ENCODE assay signal across 8 cellular contexts in the genomic region with DNA sequence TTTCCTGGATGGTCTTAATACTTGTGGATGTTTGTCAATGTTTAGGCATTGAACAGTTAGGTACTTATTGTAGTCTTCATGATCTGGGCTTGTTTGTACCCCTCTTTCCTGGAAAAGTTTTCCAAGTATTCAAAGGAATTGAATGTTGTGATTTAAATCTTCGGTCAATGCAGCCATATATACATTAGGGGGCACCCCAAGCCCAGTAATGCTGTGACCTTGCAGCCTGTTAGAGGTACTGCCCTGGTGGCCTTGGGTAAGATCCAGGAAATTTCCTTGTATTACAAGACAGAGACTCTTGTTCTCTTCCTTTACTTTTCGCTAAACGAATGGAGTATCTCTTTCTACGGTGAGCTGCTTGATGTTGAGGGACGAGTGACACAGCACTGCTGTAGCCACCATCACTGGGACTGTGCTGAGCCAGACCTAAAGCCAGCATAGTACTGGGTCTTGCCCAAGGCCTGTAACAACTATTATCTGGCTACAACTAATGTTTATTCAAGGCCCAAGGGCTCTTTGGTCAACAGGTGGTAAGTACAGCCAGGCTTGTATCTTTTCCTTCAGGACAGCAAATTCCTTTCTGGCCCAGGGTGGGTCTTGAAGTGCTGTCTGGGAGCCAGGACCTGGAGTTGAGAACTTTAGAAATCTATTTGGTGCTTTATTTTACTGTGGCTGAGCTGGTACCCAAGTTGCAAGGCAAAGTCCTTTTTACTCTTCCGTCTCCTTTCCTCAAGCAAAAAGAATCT.
A peak's percentile ranks its signal among the peaks of the same experiment; 100 is the strongest.
DNase-seq lines count a peak whose midpoint lies in the region; ATAC-seq, FAIRE-seq and TF ChIP-seq lines count a peak whose summit lies in the region.

No MANE protein-coding gene starts in this region.

- TF ChIP-seq POLR2A in uterus (IDR thresholded peaks at IDR 0.05): no peak

- H3K27me3 ChIP-seq in Caco-2 (replicated peaks; ENCODE audit: control insufficient read depth, insufficient read depth, low read length): no peaks in the 10 kb centered on the region
- no peaks in the 10 kb centered on the region for H3K27me3 ChIP-seq in uterus

- TF ChIP-seq CTCF in Caco-2 (IDR thresholded peaks at IDR 0.05; ENCODE audit: insufficient read depth in 1 of 2, low read depth in 1 of 2, low read length in 1 of 2, severe bottlenecking in 1 of 2, unreplicated experiment in 1 of 2) (peak; percentile 16 to 46), epithelial cell of proximal tubule (conservative IDR thresholded peaks at IDR 0.05; ENCODE audit: low read depth, low read length) (peak; percentile 13), uterus (IDR thresholded peaks at IDR 0.05) (no peak)

- H3K4me1 Mint-ChIP-seq in Caco-2 (ENCODE audit: low read depth, unreplicated experiment): no peaks in the 10 kb centered on the region
- H3K4me1 Mint-ChIP-seq in activated T-cell treated with anti-CD3 and anti-CD28 coated beads, Interleukin-2, amount 50 U/mL, for 72 hours (ENCODE audit: low read depth): no peaks in the 10 kb centered on the region

- FAIRE-seq in HTR-8/SVneo (lab: Jason Lieb, UNC): no peak

- H3K36me3 ChIP-seq in Caco-2 (ENCODE audit: control insufficient read depth, insufficient read depth, low read length): no peaks in the 10 kb centered on the region
- H3K36me3 ChIP-seq in uterus: no peaks in the 10 kb centered on the region

- DNase-seq in Caco-2 (peak; percentile 32 to 41), epithelial cell of proximal tubule (ENCODE audit: low read depth) (no peak), uterus (no peak), HTR-8/SVneo (ENCODE audit: insufficient read length, low spot score) (no peak)
- DNase-seq in activated T-cell treated with anti-CD3 and anti-CD28 coated beads, Interleukin-2, amount 50 U/mL, for 72 hours: no peak
- no peak for DNase-seq in NK-92 treated with Interleukin-12 subunit alpha and Interleukin-12 subunit beta, amount 100 ng/mL, for 24 hours (lab: John Stamatoyannopoulos, UW)

- no TSS peak for BruUV-seq in Caco-2 (replicated peaks; lab: Mats Ljungman, UMichigan)

- peaks cover 7% of the 10 kb centered on the region for H3K27me3 Mint-ChIP-seq in Caco-2 (ENCODE audit: insufficient read depth, unreplicated experiment)
- H3K27me3 Mint-ChIP-seq in activated T-cell treated with anti-CD3 and anti-CD28 coated beads, Interleukin-2, amount 50 U/mL, for 72 hours (ENCODE audit: low read depth): no peaks in the 10 kb centered on the region

- H3K4me3 Mint-ChIP-seq in Caco-2 (ENCODE audit: unreplicated experiment): no peak overlapping the region
- no peak overlapping the region for H3K4me3 Mint-ChIP-seq in activated T-cell treated with anti-CD3 and anti-CD28 coated beads, Interleukin-2, amount 50 U/mL, for 72 hours

- H3K27ac Mint-ChIP-seq in Caco-2 (ENCODE audit: unreplicated experiment): no peak overlapping the region
- no peak overlapping the region for H3K27ac Mint-ChIP-seq in activated T-cell treated with anti-CD3 and anti-CD28 coated beads, Interleukin-2, amount 50 U/mL, for 72 hours

- no peaks in the 10 kb centered on the region for H3K9me3 Mint-ChIP-seq in Caco-2 (ENCODE audit: unreplicated experiment)
- H3K9me3 Mint-ChIP-seq in activated T-cell treated with anti-CD3 and anti-CD28 coated beads, Interleukin-2, amount 50 U/mL, for 72 hours: peaks cover 1 to 3% of the 10 kb centered on the region in 2 donors

- H3K27ac ChIP-seq in uterus: no peak overlapping the region

- H3K4me3 ChIP-seq in Caco-2 (ENCODE audit: low read depth, low read length): no peak overlapping the region
- H3K4me3 ChIP-seq in epithelial cell of proximal tubule (ENCODE audit: low read depth, low read length): no peak overlapping the region
- no peak overlapping the region for H3K4me3 ChIP-seq in uterus

- no peaks in the 10 kb centered on the region for H3K9me3 ChIP-seq in Caco-2
- no peaks in the 10 kb centered on the region for H3K9me3 ChIP-seq in uterus

- intact Hi-C loops in Caco-2 (cut with micrococcal nuclease; ENCODE audit: unreplicated experiment): loop anchor here (1.0 kb wide), 2 partner anchors 54 to 78 kb away; no protein-coding TSS in a partner anchor
- intact Hi-C loops in uterus (cut with DNase I; ENCODE audit: low total_unique reads): no loop called here

- CTCF ChIA-PET in Caco-2 (lab: Charles Lee): no interaction called here

- H3K4me1 ChIP-seq in Caco-2 (no peaks in the 10 kb centered on the region), uterus (no peaks in the 10 kb centered on the region)

- H3K36me3 Mint-ChIP-seq in Caco-2 (ENCODE audit: insufficient read depth, unreplicated experiment): no peaks in the 10 kb centered on the region
- no peaks in the 10 kb centered on the region for H3K36me3 Mint-ChIP-seq in activated T-cell treated with anti-CD3 and anti-CD28 coated beads, Interleukin-2, amount 50 U/mL, for 72 hours (ENCODE audit: insufficient read depth in 2 of 2)

- peak; percentile 88 for ATAC-seq in GM21360 (IDR thresholded peaks at IDR 0.05; ENCODE audit: unreplicated experiment)
- ATAC-seq in HG03520 (IDR thresholded peaks at IDR 0.05; ENCODE audit: unreplicated experiment): peak; percentile 83
- no peak for ATAC-seq in activated T-cell treated with anti-CD3 and anti-CD28 coated beads, Interleukin-2, amount 50 U/mL, for 72 hours (replicated peaks in 1 of 2)

- POLR2A ChIA-PET in Caco-2 (lab: Charles Lee): no interaction called here

Comparison
In these comparisons a context has a peak if more than half of its experiments do, and no peak if none do; other contexts are left out.
1. DNase-seq: peak in Caco-2 (2 of 2); none in epithelial cell of proximal tubule (single experiment), activated T-cell treated with anti-CD3 and anti-CD28 coated beads, Interleukin-2, amount 50 U/mL, for 72 hours (0 of 2), NK-92 treated with Interleukin-12 subunit alpha and Interleukin-12 subunit beta, amount 100 ng/mL, for 24 hours (single experiment), uterus (0 of 2) and HTR-8/SVneo (single experiment).
2. CTCF ChIP-seq: peak in Caco-2 (2 of 2) and epithelial cell of proximal tubule (single experiment); none in uterus (0 of 4).
3. ATAC-seq: peak in GM21360 (single experiment) and HG03520 (single experiment); none in activated T-cell treated with anti-CD3 and anti-CD28 coated beads, Interleukin-2, amount 50 U/mL, for 72 hours (0 of 2).